ENCODE assay signal across 1 cellular context in the genomic region with DNA sequence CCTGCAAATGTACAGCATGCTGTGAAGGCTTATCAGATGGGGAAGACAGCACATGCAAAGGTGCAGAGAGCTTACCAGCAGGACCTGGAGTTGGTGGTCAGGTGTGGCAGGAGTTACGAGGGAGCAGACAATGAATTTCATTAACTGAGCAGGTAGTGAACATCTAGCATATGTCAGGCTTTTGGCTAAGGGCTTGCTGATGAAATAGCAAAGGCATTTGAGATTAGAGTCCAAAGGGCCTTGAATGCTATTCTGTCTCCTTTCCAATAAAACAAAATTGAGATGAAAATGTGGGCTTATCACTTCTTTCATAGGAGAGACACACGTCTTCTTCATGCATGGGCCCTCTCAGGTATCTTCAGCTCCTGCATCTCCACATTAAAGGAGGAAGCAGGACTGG.
TF ChIP-seq lines count a peak whose summit lies in the region.

No MANE protein-coding gene starts in this region.

TF ChIP-seq in HepG2, 621 proteins besides CTCF, POLR2A, EP300 and RAD21 (continued from another document):
- no peak for TF ChIP-seq ZFP37 (CRISPR knock-in tag; IDR thresholded peaks at IDR 0.05; ENCODE audit: borderline replicate concordance)
- TF ChIP-seq ETV6 (CRISPR knock-in tag; conservative IDR thresholded peaks at IDR 0.05) = no peak
- TF ChIP-seq, protein P1, sequence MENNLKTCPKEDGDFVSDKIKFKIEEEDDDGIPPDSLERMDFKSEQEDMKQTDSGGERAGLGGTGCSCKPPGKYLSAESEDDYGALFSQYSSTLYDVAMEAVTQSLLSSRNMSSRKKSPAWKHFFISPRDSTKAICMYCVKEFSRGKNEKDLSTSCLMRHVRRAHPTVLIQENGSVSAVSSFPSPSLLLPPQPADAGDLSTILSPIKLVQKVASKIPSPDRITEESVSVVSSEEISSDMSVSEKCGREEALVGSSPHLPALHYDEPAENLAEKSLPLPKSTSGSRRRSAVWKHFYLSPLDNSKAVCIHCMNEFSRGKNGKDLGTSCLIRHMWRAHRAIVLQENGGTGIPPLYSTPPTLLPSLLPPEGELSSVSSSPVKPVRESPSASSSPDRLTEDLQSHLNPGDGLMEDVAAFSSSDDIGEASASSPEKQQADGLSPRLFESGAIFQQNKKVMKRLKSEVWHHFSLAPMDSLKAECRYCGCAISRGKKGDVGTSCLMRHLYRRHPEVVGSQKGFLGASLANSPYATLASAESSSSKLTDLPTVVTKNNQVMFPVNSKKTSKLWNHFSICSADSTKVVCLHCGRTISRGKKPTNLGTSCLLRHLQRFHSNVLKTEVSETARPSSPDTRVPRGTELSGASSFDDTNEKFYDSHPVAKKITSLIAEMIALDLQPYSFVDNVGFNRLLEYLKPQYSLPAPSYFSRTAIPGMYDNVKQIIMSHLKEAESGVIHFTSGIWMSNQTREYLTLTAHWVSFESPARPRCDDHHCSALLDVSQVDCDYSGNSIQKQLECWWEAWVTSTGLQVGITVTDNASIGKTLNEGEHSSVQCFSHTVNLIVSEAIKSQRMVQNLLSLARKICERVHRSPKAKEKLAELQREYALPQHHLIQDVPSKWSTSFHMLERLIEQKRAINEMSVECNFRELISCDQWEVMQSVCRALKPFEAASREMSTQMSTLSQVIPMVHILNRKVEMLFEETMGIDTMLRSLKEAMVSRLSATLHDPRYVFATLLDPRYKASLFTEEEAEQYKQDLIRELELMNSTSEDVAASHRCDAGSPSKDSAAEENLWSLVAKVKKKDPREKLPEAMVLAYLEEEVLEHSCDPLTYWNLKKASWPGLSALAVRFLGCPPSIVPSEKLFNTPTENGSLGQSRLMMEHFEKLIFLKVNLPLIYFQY (CRISPR knock-in tag; IDR thresholded peaks at IDR 0.05; ENCODE audit: borderline replicate concordance) = no peak
- TF ChIP-seq MEF2D (CRISPR knock-in tag; IDR thresholded peaks at IDR 0.05) = no peak
- TF ChIP-seq PAWR (CRISPR knock-in tag; IDR thresholded peaks at IDR 0.05; ENCODE audit: borderline replicate concordance) = no peak
- TF ChIP-seq BHLHE40 (IDR thresholded peaks at IDR 0.05; ENCODE audit: low read length) = no peak
- no peak for TF ChIP-seq ZXDC (CRISPR knock-in tag; IDR thresholded peaks at IDR 0.05)
- TF ChIP-seq ZFP1 (CRISPR knock-in tag; IDR thresholded peaks at IDR 0.05) = no peak
- TF ChIP-seq, protein P2, sequence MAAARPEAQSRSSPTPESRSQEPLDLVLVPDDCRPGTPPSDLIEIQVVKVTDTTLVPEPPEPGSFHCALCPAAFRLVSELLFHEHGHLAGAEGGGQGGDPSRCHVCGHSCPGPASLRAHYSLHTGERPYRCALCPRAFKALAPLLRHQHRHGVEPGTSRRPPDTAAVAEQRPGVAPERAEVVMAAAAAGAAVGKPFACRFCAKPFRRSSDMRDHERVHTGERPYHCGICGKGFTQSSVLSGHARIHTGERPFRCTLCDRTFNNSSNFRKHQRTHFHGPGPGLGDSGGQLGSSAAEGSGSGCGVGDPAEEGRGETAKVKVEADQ (CRISPR knock-in tag; IDR thresholded peaks at IDR 0.05; ENCODE audit: borderline replicate concordance) = no peak
